8 cellular contexts compared by ENCODE assay signal in genomic region chr3:167032267-167032876, GRCh38.
DNase-seq lines count a peak whose midpoint lies in the region; ATAC-seq, FAIRE-seq and TF ChIP-seq lines count a peak whose summit lies in the region.

No MANE protein-coding gene starts in this region.

- TF ChIP-seq POLR2A in erythroblast (IDR thresholded peaks at IDR 0.05; ENCODE audit: low read length) (no peak), GM12891 (IDR thresholded peaks at IDR 0.05; ENCODE audit: low read depth, low read length) (no peak)

- no peak for FAIRE-seq in GM12891 (lab: Jason Lieb, UNC)

- H3K4me3 ChIP-seq in retinal pigment epithelial cell (ENCODE audit: low read length) = no peak overlapping the region

- TF ChIP-seq CTCF in retinal pigment epithelial cell (conservative IDR thresholded peaks at IDR 0.05; ENCODE audit: low read depth, low read length) = peak; percentile 72

- no peak for ATAC-seq in HG02870 (IDR thresholded peaks at IDR 0.05; ENCODE audit: unreplicated experiment)

- DNase-seq in Ammon's horn (ENCODE audit: low spot score) (peak; percentile 64), HK-2 (ENCODE audit: unreplicated experiment) (peak; percentile 1), NOMO-1 treated with dmso at 0.1 percent for 144 hours (lab: John Stamatoyannopoulos, UW; ENCODE audit: unreplicated experiment) (peak; percentile 19), erythroblast (lab: John Stamatoyannopoulos, UW) (peak; percentile 7 to 19), retinal pigment epithelial cell (ENCODE audit: low read depth) (peak; percentile 41), GM12891 (ENCODE audit: insufficient read length, low spot score) (no peak), islet precursor cell (no peak)

TF ChIP-seq in GM12891, 5 proteins besides CTCF, POLR2A, EP300 and RAD21:
- TF ChIP-seq POLR2AphosphoS5 (IDR thresholded peaks at IDR 0.05; ENCODE audit: low read depth, low read length) (no peak), POU2F2 (IDR thresholded peaks at IDR 0.05; ENCODE audit: low read depth, low read length) (no peak), SPI1 (IDR thresholded peaks at IDR 0.05; ENCODE audit: low read depth, low read length) (no peak)

Comparison
In these comparisons a context has a peak if more than half of its experiments do, and no peak if none do; other contexts are left out.
1. DNase-seq: peak in Ammon's horn (single experiment), HK-2 (single experiment), NOMO-1 treated with dmso at 0.1 percent for 144 hours (single experiment), erythroblast (2 of 2) and retinal pigment epithelial cell (single experiment); none in GM12891 (single experiment) and islet precursor cell (single experiment).